In the genomic region with DNA sequence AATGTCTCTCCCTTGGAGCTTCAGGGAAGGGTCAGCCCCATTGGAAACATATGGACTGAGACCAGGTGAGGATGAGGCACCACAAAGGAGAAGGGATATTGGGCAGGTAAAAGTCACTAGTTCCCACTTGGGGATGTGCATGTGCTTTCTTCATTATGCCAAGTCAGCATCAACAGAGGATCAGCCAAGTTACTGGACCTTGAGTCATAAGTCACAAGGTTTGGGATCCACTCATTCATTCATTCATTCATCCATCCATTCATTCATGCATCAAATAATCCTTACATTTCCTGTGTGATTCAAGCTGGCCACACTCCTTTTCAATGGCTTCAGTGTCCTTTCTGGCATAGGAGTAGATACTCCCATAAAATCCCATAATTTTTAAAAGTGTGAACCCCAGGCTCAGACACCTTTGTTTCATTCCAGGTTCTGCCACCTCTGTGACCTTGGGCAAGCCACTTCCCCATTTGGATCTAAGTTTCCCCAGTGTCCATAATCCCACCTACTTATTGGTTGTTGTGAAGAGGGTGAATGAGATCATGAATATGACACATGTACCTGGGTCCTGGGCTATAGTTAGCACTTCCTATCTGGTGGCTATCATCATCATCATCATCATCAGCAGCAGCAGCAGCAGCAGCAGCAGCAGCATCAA, we compare ENCODE assay signal across 19 cellular contexts.
A peak's percentile ranks its signal among the peaks of the same experiment; 100 is the strongest.
DNase-seq lines count a peak whose midpoint lies in the region; ATAC-seq, FAIRE-seq and TF ChIP-seq lines count a peak whose summit lies in the region.
"Had no signal": no experiment of that assay in that cellular context is flagged by ENCODE, and none has a peak within 500 bp of the region (broad histone marks: within the 10 kb centered on the region; RNA-seq: fewer than 3 reads in every experiment).

No MANE protein-coding gene starts in this region.

- H3K4me1 ChIP-seq in A549 (no peaks in the 10 kb centered on the region), HEK293 (ENCODE audit: control insufficient read depth, insufficient read depth, low read length) (no peaks in the 10 kb centered on the region), K562 (replicated peaks in 1 of 2; ENCODE audit: control insufficient read depth in 2 of 2, insufficient read depth in 2 of 2, low read length in 2 of 2) (peaks cover 0 to 8% of the 10 kb centered on the region in 2 experiments; a peak in 1 of 5 replicates), neural progenitor cell (peaks cover 33% of the 10 kb centered on the region)
- H3K4me1 ChIP-seq: HAP-1 had no signal

- H3K9ac ChIP-seq in K562 (ENCODE audit: insufficient read depth in 1 of 2, low read depth in 2 of 2, low read length in 2 of 2) (no peak overlapping the region), neural progenitor cell (no peak overlapping the region)

- H3K4me3 Mint-ChIP-seq in neural progenitor cell: no peak overlapping the region
- H3K4me3 Mint-ChIP-seq: CD4-positive, alpha-beta memory T cell; GM23338 had no signal

- CTCF ChIA-PET in A549 (lab: Yijun Ruan, JAX) (no interaction called here), HEK293 (lab: Yijun Ruan, JAX) (no interaction called here), K562 (lab: Yijun Ruan, JAX; ENCODE audit: low intra/inter-chr PET ratio) (no interaction called here)

- TF ChIP-seq CTCF in A549 (IDR thresholded peaks at IDR 0.05) (no peak), HEK293 (tag by site-specific recombination; IDR thresholded peaks at IDR 0.05) (no peak), K562 (IDR thresholded peaks at IDR 0.05 in 2 of 3, conservative IDR thresholded peaks at IDR 0.05 in 1 of 3; ENCODE audit: insufficient read depth in 2 of 3, low read depth in 1 of 3, low read length in 3 of 3) (no peak), neural progenitor cell (IDR thresholded peaks at IDR 0.05) (no peak), GM10266 (IDR thresholded peaks at IDR 0.05; ENCODE audit: control insufficient read depth, insufficient read depth, low read depth, missing control alignments) (no peak)

- H2AFZ ChIP-seq in K562 (ENCODE audit: low read depth, low read length) (no peak overlapping the region), neural progenitor cell (replicated peaks) (no peak overlapping the region)
- H2AFZ ChIP-seq: GM23338 had no signal

- no peak overlapping the region for H3K27ac Mint-ChIP-seq in neural progenitor cell
- H3K27ac Mint-ChIP-seq: CD4-positive, alpha-beta memory T cell; GM23338 had no signal

- peaks cover 16% of the 10 kb centered on the region for H3K9me3 ChIP-seq in A549
- no peaks in the 10 kb centered on the region for H3K9me3 ChIP-seq in HEK293 (ENCODE audit: control insufficient read depth, insufficient read depth, low read depth, low read length)
- peaks cover 2% of the 10 kb centered on the region; the same call in 1 of the 2 replicates for H3K9me3 ChIP-seq in K562 (replicated peaks; ENCODE audit: control insufficient read depth, insufficient read depth, low read depth, low read length)
- peaks cover 7% of the 10 kb centered on the region for H3K9me3 ChIP-seq in neural progenitor cell (ENCODE audit: low read depth)
- H3K9me3 ChIP-seq: HAP-1 had no signal

- in situ Hi-C loops in K562 (cut with MboI): no loop called here

- TF ChIP-seq RAD21 in A549 (conservative IDR thresholded peaks at IDR 0.05 in 1 of 2, IDR thresholded peaks at IDR 0.05 in 1 of 2): no peak
- TF ChIP-seq RAD21 in K562 (CRISPR knock-in tag; conservative IDR thresholded peaks at IDR 0.05 in 1 of 2, IDR thresholded peaks at IDR 0.05 in 1 of 2): no peak

- FAIRE-seq in A549 (lab: Jason Lieb, UNC) (no peak), K562 (lab: Jason Lieb, UNC) (no peak)
- FAIRE-seq: GM19239, H54 had no signal

- TF ChIP-seq POLR2A in A549 (IDR thresholded peaks at IDR 0.05; ENCODE audit: low read length) (no peak), K562 (conservative IDR thresholded peaks at IDR 0.05) (no peak)

- H3K9me3 Mint-ChIP-seq in neural progenitor cell: peaks cover 17% of the 10 kb centered on the region

- BruUV-seq in K562 (replicated peaks; lab: Mats Ljungman, UMichigan): no TSS peak

- TF ChIP-seq EP300 in A549 (IDR thresholded peaks at IDR 0.05) (no peak), K562 (IDR thresholded peaks at IDR 0.05; ENCODE audit: low read length) (no peak)

- intact Hi-C loops in K562 (cut with micrococcal nuclease): no loop called here

- DNase-seq in A549 (ENCODE audit: low read depth in 1 of 2, low spot score in 1 of 2) (no peak), K562 (ENCODE audit: extremely low read depth in 1 of 4, low spot score in 3 of 4) (no peak), neural progenitor cell (ENCODE audit: low spot score) (no peak), SKM-1 (lab: John Stamatoyannopoulos, UW; ENCODE audit: unreplicated experiment) (no peak), GM10266 (ENCODE audit: extremely low spot score) (no peak), NCI-H1417 treated with DMSO at 0.1 percent for 48 hours (lab: John Stamatoyannopoulos, UW) (no peak)
- DNase-seq: 8988T; C1 segment of cervical spinal cord; Calu3; CD4-positive, alpha-beta memory T cell; COR-L47; DMS53; DMS79 treated with DMSO at 0.1 percent for 48 hours; GF-D8 had no signal

- peaks cover 51% of the 10 kb centered on the region for H3F3A ChIP-seq in neural progenitor cell (ENCODE audit: low read depth)

- H3K4me1 Mint-ChIP-seq in neural progenitor cell: peaks cover 26% of the 10 kb centered on the region

- no peaks in the 10 kb centered on the region for H3K36me3 Mint-ChIP-seq in neural progenitor cell
- H3K36me3 Mint-ChIP-seq: CD4-positive, alpha-beta memory T cell had no signal

- no peaks in the 10 kb centered on the region for H3K79me2 ChIP-seq in K562 (ENCODE audit: control insufficient read depth, insufficient read depth, low read length)
- H3K79me2 ChIP-seq in neural progenitor cell (ENCODE audit: low read depth): no peaks in the 10 kb centered on the region

- no peaks in the 10 kb centered on the region for H3K9me1 ChIP-seq in K562 (ENCODE audit: control insufficient read depth, insufficient read depth, low read length)

- ATAC-seq in A549 (no peak), K562 (no peak)
- ATAC-seq: GM23338 had no signal

- H3K4me3 ChIP-seq in A549 (no peak overlapping the region), HEK293 (ENCODE audit: low read depth, low read length) (no peak overlapping the region), K562 (no peak overlapping the region), neural progenitor cell (no peak overlapping the region)
- H3K4me3 ChIP-seq: GM23338, HAP-1 had no signal

- H3K4me2 ChIP-seq in A549 (no peak overlapping the region), K562 (ENCODE audit: insufficient read depth, low read length) (no peak overlapping the region), neural progenitor cell (peak overlapping the region; percentile 68)
- H3K4me2 ChIP-seq: GM23338 had no signal

- H3K36me3 ChIP-seq in HEK293 (ENCODE audit: control insufficient read depth in 2 of 2, insufficient read depth in 1 of 2, low read length in 2 of 2) (no peaks in the 10 kb centered on the region), K562 (ENCODE audit: control insufficient read depth, insufficient read depth, low read length) (no peaks in the 10 kb centered on the region), neural progenitor cell (no peaks in the 10 kb centered on the region)
- H3K36me3 ChIP-seq: HAP-1 had no signal

- no peak overlapping the region for H3K27ac ChIP-seq in A549
- no peak overlapping the region for H3K27ac ChIP-seq in HEK293 (ENCODE audit: extremely low read depth, low read depth, low read length)
- no peak overlapping the region for H3K27ac ChIP-seq in K562 (ENCODE audit: extremely low read depth, low read depth, low read length)
- no peak overlapping the region for H3K27ac ChIP-seq in neural progenitor cell

- H3K27me3 ChIP-seq in K562 (ENCODE audit: control insufficient read depth in 2 of 2, insufficient read depth in 2 of 2, low read length in 2 of 2) (no peaks in the 10 kb centered on the region; a peak in 1 of 5 replicates), neural progenitor cell (no peaks in the 10 kb centered on the region)

- peaks cover 20% of the 10 kb centered on the region for H3K27me3 Mint-ChIP-seq in neural progenitor cell (ENCODE audit: insufficient read depth, low read depth)

- H4K20me1 ChIP-seq in K562 (replicated peaks; ENCODE audit: control insufficient read depth, insufficient read depth, low read length) (no peaks in the 10 kb centered on the region; the same call in 1 of the 2 replicates), neural progenitor cell (ENCODE audit: low read depth) (peaks cover 3% of the 10 kb centered on the region)

- POLR2A ChIA-PET in A549 (lab: Yijun Ruan, JAX) (no interaction called here), HEK293 (lab: Yijun Ruan, JAX) (no interaction called here), K562 (lab: Yijun Ruan, JAX) (interaction anchor here (0.6 kb wide), 1 partner anchor 29 kb away, joined by 3 read pairs; no protein-coding TSS in a partner anchor)

TF ChIP-seq in A549, 52 proteins besides CTCF, POLR2A, EP300 and RAD21 (continues in another document):
- TF ChIP-seq TFCP2L1 (CRISPR knock-in tag; IDR thresholded peaks at IDR 0.05): no peak
- TF ChIP-seq MAX (IDR thresholded peaks at IDR 0.05): no peak
- TF ChIP-seq MAFK (IDR thresholded peaks at IDR 0.05; ENCODE audit: partially characterized antibody): peak; percentile 78
- no peak for TF ChIP-seq NFE2L2 (conservative IDR thresholded peaks at IDR 0.05; ENCODE audit: low read length)
- no peak for TF ChIP-seq POLR2AphosphoS2 (conservative IDR thresholded peaks at IDR 0.05; ENCODE audit: low read length)

TF ChIP-seq in HEK293, 187 proteins besides CTCF, POLR2A, EP300 and RAD21 (continues in another document):
- TF ChIP-seq ZNF223 (tag by site-specific recombination; IDR thresholded peaks at IDR 0.05) (no peak), ZNF37A (tag by site-specific recombination; IDR thresholded peaks at IDR 0.05) (no peak)

TF ChIP-seq in K562, 482 proteins besides CTCF, POLR2A, EP300 and RAD21 (continues in another document):
- TF ChIP-seq ESRRA (IDR thresholded peaks at IDR 0.05; ENCODE audit: borderline replicate concordance, low read depth): peak; percentile 51; the same call in 1 of the 2 replicates
- TF ChIP-seq, protein P1, sequence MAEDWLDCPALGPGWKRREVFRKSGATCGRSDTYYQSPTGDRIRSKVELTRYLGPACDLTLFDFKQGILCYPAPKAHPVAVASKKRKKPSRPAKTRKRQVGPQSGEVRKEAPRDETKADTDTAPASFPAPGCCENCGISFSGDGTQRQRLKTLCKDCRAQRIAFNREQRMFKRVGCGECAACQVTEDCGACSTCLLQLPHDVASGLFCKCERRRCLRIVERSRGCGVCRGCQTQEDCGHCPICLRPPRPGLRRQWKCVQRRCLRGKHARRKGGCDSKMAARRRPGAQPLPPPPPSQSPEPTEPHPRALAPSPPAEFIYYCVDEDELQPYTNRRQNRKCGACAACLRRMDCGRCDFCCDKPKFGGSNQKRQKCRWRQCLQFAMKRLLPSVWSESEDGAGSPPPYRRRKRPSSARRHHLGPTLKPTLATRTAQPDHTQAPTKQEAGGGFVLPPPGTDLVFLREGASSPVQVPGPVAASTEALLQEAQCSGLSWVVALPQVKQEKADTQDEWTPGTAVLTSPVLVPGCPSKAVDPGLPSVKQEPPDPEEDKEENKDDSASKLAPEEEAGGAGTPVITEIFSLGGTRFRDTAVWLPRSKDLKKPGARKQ (CRISPR knock-in tag; IDR thresholded peaks at IDR 0.05): no peak
- TF ChIP-seq SMARCA5 (IDR thresholded peaks at IDR 0.05): no peak
- TF ChIP-seq SUPT5H (IDR thresholded peaks at IDR 0.05): no peak
- TF ChIP-seq C11orf30 (IDR thresholded peaks at IDR 0.05; ENCODE audit: low read depth): peak; percentile 80
